ENCODE assay signal across 9 cellular contexts in the genomic region with DNA sequence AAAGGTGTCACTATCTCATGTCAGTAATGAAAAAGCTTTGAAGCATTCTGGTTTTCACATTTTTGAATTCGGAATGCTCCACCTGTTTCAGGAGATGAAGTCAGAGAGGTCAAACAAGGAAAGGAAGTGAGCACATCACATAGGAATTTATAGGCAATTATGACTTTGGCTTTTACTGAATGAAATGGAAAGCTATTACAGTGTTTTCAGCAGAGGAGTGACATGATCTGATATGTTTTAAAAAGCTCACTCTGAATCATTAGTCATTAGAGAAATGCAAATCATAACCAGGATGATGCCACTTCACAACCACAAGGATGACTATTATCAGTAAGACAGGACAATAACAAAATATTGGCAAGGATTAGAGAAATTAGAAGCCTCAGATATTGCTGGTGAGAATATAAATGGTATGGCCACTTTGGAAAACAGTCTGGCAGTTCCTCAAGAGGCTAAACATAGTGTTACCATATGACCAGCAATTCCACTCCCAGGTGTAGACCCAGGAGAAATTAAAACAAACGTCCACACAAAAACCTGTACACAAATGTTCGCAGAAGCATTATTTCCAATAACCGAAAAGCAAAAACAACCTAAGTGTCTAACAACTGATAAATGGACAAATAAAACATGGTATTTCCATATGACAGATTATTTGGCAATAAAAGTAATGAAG. TPM values are rescaled to one million over a fixed set of nuclear protein-coding genes. Genes with fewer than 3 reads are reported as not detected.
DNase-seq lines count a peak whose midpoint lies in the region; ATAC-seq, FAIRE-seq and TF ChIP-seq lines count a peak whose summit lies in the region.
"Had no signal": no experiment of that assay in that cellular context is flagged by ENCODE, and none has a peak within 500 bp of the region (broad histone marks: within the 10 kb centered on the region; RNA-seq: fewer than 3 reads in every experiment).

No MANE protein-coding gene starts in this region.

- H3K36me3 ChIP-seq in lower lobe of right lung = peaks cover 18% of the 10 kb centered on the region
- H3K36me3 ChIP-seq in CD8-positive, alpha-beta memory T cell (ENCODE audit: insufficient read depth, low read length) = peaks cover 23% of the 10 kb centered on the region

- POLR2A ChIA-PET in CD8-positive, alpha-beta memory T cell (lab: Charles Lee) = interaction anchor here (1.5 kb wide), 1 partner anchor 7 kb away, joined by 5 read pairs; a partner anchor contains a TSS

- intact Hi-C loops in lower lobe of right lung (cut with DNase I) = no loop called here

- peaks cover 20 to 32% (median 23%) of the 10 kb centered on the region in 3 donors for H3K4me1 Mint-ChIP-seq in CD8-positive, alpha-beta memory T cell

- ATAC-seq in HG03460 (IDR thresholded peaks at IDR 0.05; ENCODE audit: unreplicated experiment) = peak; percentile 52
- ATAC-seq in lower lobe of right lung = no peak
- ATAC-seq: left ventricle myocardium superior had no signal

- CTCF ChIA-PET in CD8-positive, alpha-beta memory T cell (lab: Charles Lee) = no interaction called here

- H3K36me3 Mint-ChIP-seq in CD8-positive, alpha-beta memory T cell = peaks cover 5 to 66% (median 21%) of the 10 kb centered on the region in 3 donors

- no peak for DNase-seq in D721Med (ENCODE audit: insufficient read length, low spot score)
- DNase-seq in GM20000 (ENCODE audit: low spot score) = peak; percentile 9
- peak; percentile 56 for DNase-seq in epithelial cell of prostate (ENCODE audit: low read depth, low spot score)
- no peak for DNase-seq in lower lobe of right lung
- no peak for DNase-seq in CD8-positive, alpha-beta memory T cell
- no peak for DNase-seq in NCI-H526 (lab: John Stamatoyannopoulos, UW)
- no peak for DNase-seq in NCI-H1694 (lab: John Stamatoyannopoulos, UW)
- DNase-seq: left ventricle myocardium superior had no signal

- peak; percentile 66 for FAIRE-seq in D721Med (lab: Jason Lieb, UNC)

- H3K27ac ChIP-seq in epithelial cell of prostate (peak overlapping the region; percentile 79), lower lobe of right lung (no peak overlapping the region)
- no peak overlapping the region for H3K27ac ChIP-seq in CD8-positive, alpha-beta memory T cell (ENCODE audit: low read depth, low read length)

- TF ChIP-seq CTCF in D721Med (IDR thresholded peaks at IDR 0.05; ENCODE audit: insufficient read depth, missing control alignments) (no peak), GM20000 (IDR thresholded peaks at IDR 0.05; ENCODE audit: extremely low read depth, missing control alignments) (no peak), lower lobe of right lung (IDR thresholded peaks at IDR 0.05) (no peak)

- no peak overlapping the region for H3K4me3 ChIP-seq in lower lobe of right lung
- H3K4me3 ChIP-seq in CD8-positive, alpha-beta memory T cell (ENCODE audit: low read length) = no peak overlapping the region

- peaks cover 19% of the 10 kb centered on the region for H3K4me1 ChIP-seq in lower lobe of right lung
- H3K4me1 ChIP-seq in CD8-positive, alpha-beta memory T cell (ENCODE audit: insufficient read depth, low read length) = no peaks in the 10 kb centered on the region

- H3K9me3 Mint-ChIP-seq in CD8-positive, alpha-beta memory T cell = no peaks in the 10 kb centered on the region

- no peak overlapping the region for H3K4me3 Mint-ChIP-seq in CD8-positive, alpha-beta memory T cell

- no peaks in the 10 kb centered on the region for H3K27me3 ChIP-seq in lower lobe of right lung (ENCODE audit: low read depth)
- no peaks in the 10 kb centered on the region for H3K27me3 ChIP-seq in CD8-positive, alpha-beta memory T cell (ENCODE audit: insufficient read depth, low read length, poor library complexity, severe bottlenecking)

- H3K9me3 ChIP-seq in lower lobe of right lung = no peaks in the 10 kb centered on the region
- no peaks in the 10 kb centered on the region for H3K9me3 ChIP-seq in CD8-positive, alpha-beta memory T cell (ENCODE audit: low read length)

- no peaks in the 10 kb centered on the region for H3K27me3 Mint-ChIP-seq in CD8-positive, alpha-beta memory T cell

- no peak overlapping the region for H3K27ac Mint-ChIP-seq in CD8-positive, alpha-beta memory T cell

RNA-seq across cellular contexts. Expression of a gene that starts 7.5 kb away (rescaled TPM):
- 9.7 TPM for total RNA-seq in lower lobe of right lung
- total RNA-seq in CD8-positive, alpha-beta memory T cell = 10 to 100 TPM; 21.3 to 22.9 TPM
- 5.8 TPM for polyA plus RNA-seq in CD8-positive, alpha-beta memory T cell

RNA-seq across cellular contexts. Expression of a gene that starts 34.3 kb away (rescaled TPM):
- 0.97 TPM for total RNA-seq in lower lobe of right lung
- total RNA-seq in CD8-positive, alpha-beta memory T cell = under 1 TPM; 0.28 to 0.29 TPM
- polyA plus RNA-seq in CD8-positive, alpha-beta memory T cell = not detected
- total RNA-seq: left ventricle myocardium superior had no signal

RNA-seq across cellular contexts. Expression of a gene that starts 35.7 kb away (rescaled TPM):
- 66.0 TPM for total RNA-seq in lower lobe of right lung
- total RNA-seq in CD8-positive, alpha-beta memory T cell = 10 to 100 TPM; 35.8 to 43.2 TPM
- 69.5 TPM for polyA plus RNA-seq in CD8-positive, alpha-beta memory T cell

Comparison
In these comparisons a context has a peak if more than half of its experiments do, and no peak if none do; other contexts are left out.
1. DNase-seq: peak in GM20000 (single experiment) and epithelial cell of prostate (single experiment); none in D721Med (single experiment), lower lobe of right lung (single experiment), CD8-positive, alpha-beta memory T cell (0 of 5), NCI-H526 (0 of 2) and NCI-H1694 (single experiment).